In the genomic region with DNA sequence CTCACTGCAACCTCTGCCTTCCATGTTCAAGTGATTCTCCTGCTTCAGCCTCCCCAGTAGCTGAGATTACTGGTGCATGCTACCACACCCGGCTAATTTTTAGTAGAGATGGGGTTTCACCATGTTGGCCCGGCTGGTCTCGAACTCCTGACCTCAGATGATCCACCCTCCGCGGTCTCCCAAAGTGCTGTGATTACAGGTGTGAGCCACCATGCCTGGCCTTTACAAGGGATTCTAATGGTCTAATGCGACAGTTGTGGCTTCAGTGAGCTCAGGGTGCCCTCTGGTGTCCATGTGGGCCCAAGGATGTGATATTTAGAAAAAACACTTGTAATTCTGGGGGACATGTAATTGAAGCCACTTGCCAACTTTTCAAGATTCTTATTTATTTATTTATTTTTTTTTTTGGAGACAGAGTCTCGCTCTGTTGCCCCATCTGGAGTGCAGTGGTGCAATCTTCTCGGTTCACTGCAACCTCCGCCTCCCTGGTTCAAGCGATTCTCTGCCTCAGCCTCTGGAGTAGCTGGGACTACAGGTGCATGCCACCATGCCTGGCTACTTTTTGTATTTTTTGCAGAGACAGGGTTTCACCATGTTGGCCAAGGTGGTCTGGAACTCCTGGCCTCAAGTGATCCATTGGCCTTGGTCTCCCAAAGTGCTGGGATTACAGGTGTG, we compare ENCODE assay signal across 8 cellular contexts. TPM values are rescaled to one million over a fixed set of nuclear protein-coding genes. Genes with fewer than 3 reads are reported as not detected.
A peak's percentile ranks its signal among the peaks of the same experiment; 100 is the strongest.
DNase-seq lines count a peak whose midpoint lies in the region; ATAC-seq, FAIRE-seq and TF ChIP-seq lines count a peak whose summit lies in the region.
"Not testable (repeated sequence)": the region's sequence is repeated elsewhere in the genome, so short reads cannot be mapped to it uniquely, and the experiment has no call there.

No MANE protein-coding gene starts in this region.

- H3K4me3 Mint-ChIP-seq in Calu3 (ENCODE audit: low read depth, unreplicated experiment); activated naive CD8-positive, alpha-beta T cell treated with anti-CD3 and anti-CD28 coated beads, Interleukin-2, amount 50 U/mL, for 24 hours: not testable (repeated sequence)
- H3K4me3 Mint-ChIP-seq in naive thymus-derived CD8-positive, alpha-beta T cell: peak overlapping the region in 1 of 10 donors; percentile 66

- H3K27me3 ChIP-seq in foreskin keratinocyte: not testable (repeated sequence)

- POLR2A ChIA-PET in naive thymus-derived CD8-positive, alpha-beta T cell (lab: Charles Lee): interaction anchor here (0.6 to 1.2 kb wide), 8 partner anchors 54 to 718 kb away, joined by 3 to 6 read pairs (median 4); a partner anchor contains a TSS

- H3K4me1 Mint-ChIP-seq in Calu3 (ENCODE audit: low read depth, unreplicated experiment): peaks cover 26% of the 10 kb centered on the region
- H3K4me1 Mint-ChIP-seq in activated naive CD8-positive, alpha-beta T cell treated with anti-CD3 and anti-CD28 coated beads, Interleukin-2, amount 50 U/mL, for 24 hours: peaks cover 25% of the 10 kb centered on the region
- H3K4me1 Mint-ChIP-seq in naive thymus-derived CD8-positive, alpha-beta T cell: peaks cover 8 to 32% (median 26%) of the 10 kb centered on the region in 4 donors

- not testable (repeated sequence) for H3K27ac ChIP-seq in foreskin keratinocyte

- not testable (repeated sequence) for H3K27me3 Mint-ChIP-seq in Calu3 (ENCODE audit: unreplicated experiment); activated naive CD8-positive, alpha-beta T cell treated with anti-CD3 and anti-CD28 coated beads, Interleukin-2, amount 50 U/mL, for 24 hours; naive thymus-derived CD8-positive, alpha-beta T cell

- DNase-seq in Calu3 (peak; percentile 94), HTR-8/SVneo (ENCODE audit: insufficient read length, low spot score) (peak; percentile 69), NCI-H460 (ENCODE audit: extremely low read depth, low read depth) (peak; percentile 70), T-helper 9 cell (peak; percentile 31), foreskin keratinocyte (peak in 1 of 2 donors; percentile 57)
- DNase-seq in activated naive CD8-positive, alpha-beta T cell treated with anti-CD3 and anti-CD28 coated beads, Interleukin-2, amount 50 U/mL, for 24 hours: peak; percentile 68
- peak in 8 of 10 donors; percentile 35 to 77 (median 45) for DNase-seq in naive thymus-derived CD8-positive, alpha-beta T cell
- peak in 5 of 6 experiments; percentile 13 to 39 (median 25) for DNase-seq in stimulated activated naive CD4-positive, alpha-beta T cell (lab: John Stamatoyannopoulos, UW)

- peak overlapping the region; percentile 83 for H3K27ac Mint-ChIP-seq in Calu3 (ENCODE audit: unreplicated experiment)
- not testable (repeated sequence) for H3K27ac Mint-ChIP-seq in activated naive CD8-positive, alpha-beta T cell treated with anti-CD3 and anti-CD28 coated beads, Interleukin-2, amount 50 U/mL, for 24 hours
- H3K27ac Mint-ChIP-seq in naive thymus-derived CD8-positive, alpha-beta T cell: peak overlapping the region in 5 of 10 donors; percentile 22 to 66 (median 57)

- peak; percentile 45 for ATAC-seq in activated naive CD8-positive, alpha-beta T cell treated with anti-CD3 and anti-CD28 coated beads, Interleukin-2, amount 50 U/mL, for 24 hours
- not testable (repeated sequence) for ATAC-seq in foreskin keratinocyte; naive thymus-derived CD8-positive, alpha-beta T cell

- peak; percentile 95 for TF ChIP-seq CTCF in Calu3 (IDR thresholded peaks at IDR 0.05; ENCODE audit: unreplicated experiment)
- peak; percentile 88 for TF ChIP-seq CTCF in foreskin keratinocyte (conservative IDR thresholded peaks at IDR 0.05)

- not testable (repeated sequence) for H3K4me1 ChIP-seq in foreskin keratinocyte

- FAIRE-seq in HTR-8/SVneo (lab: Jason Lieb, UNC): not testable (repeated sequence)

- peaks cover 21% of the 10 kb centered on the region for H3K36me3 Mint-ChIP-seq in Calu3 (ENCODE audit: insufficient read depth, unreplicated experiment)
- not testable (repeated sequence) for H3K36me3 Mint-ChIP-seq in activated naive CD8-positive, alpha-beta T cell treated with anti-CD3 and anti-CD28 coated beads, Interleukin-2, amount 50 U/mL, for 24 hours (ENCODE audit: low read depth)
- H3K36me3 Mint-ChIP-seq in naive thymus-derived CD8-positive, alpha-beta T cell: peaks cover 0 to 13% (median 4%) of the 10 kb centered on the region in 3 donors

- CTCF ChIA-PET in Calu3 (lab: Charles Lee): interaction anchor here (0.6 to 2.4 kb wide), 23 partner anchors 10 to 384 kb away, joined by 3 to 43 read pairs (median 4); a partner anchor contains a TSS

- not testable (repeated sequence) for BruUV-seq in Calu3 (replicated peaks; lab: Mats Ljungman, UMichigan)

- intact Hi-C loops in Calu3 (cut with micrococcal nuclease; ENCODE audit: unreplicated experiment): loop anchor here (1.0 kb wide), 1 partner anchor 55 kb away; no protein-coding TSS in a partner anchor

- not testable (repeated sequence) for H3K9me3 Mint-ChIP-seq in Calu3 (ENCODE audit: low read depth, unreplicated experiment); activated naive CD8-positive, alpha-beta T cell treated with anti-CD3 and anti-CD28 coated beads, Interleukin-2, amount 50 U/mL, for 24 hours; naive thymus-derived CD8-positive, alpha-beta T cell

RNA-seq across cellular contexts. Expression of a gene that starts 22.1 kb away (rescaled TPM):
- total RNA-seq in Calu3 (2022): 25.7 and 32.7 TPM in 2 replicates
- total RNA-seq in NCI-H460 (2014; rRNA removed; shearing (Covaris generic)): not detected in 2 replicates
- not detected in 2 replicates for polyA plus RNA-seq in NCI-H460 (2014; cell fraction: nucleus; rRNA removed)
- 0.61 and 0.71 TPM in 2 replicates for total RNA-seq in foreskin keratinocyte
- polyA plus RNA-seq in foreskin keratinocyte: 0.90 and 1.1 TPM in 2 replicates
- total RNA-seq in naive thymus-derived CD8-positive, alpha-beta T cell: 1 to 10 TPM in 1 of 2 experiments, under 1 TPM in 1; 0.85 to 1.6 TPM
- not detected for polyA plus RNA-seq in naive thymus-derived CD8-positive, alpha-beta T cell

RNA-seq across cellular contexts. Expression of a gene that starts 34.2 kb away (rescaled TPM):
- total RNA-seq in Calu3 (2022) (43.2 and 49.5 TPM in 2 replicates), foreskin keratinocyte (43.9 and 51.7 TPM in 2 replicates)
- 5.6 and 5.8 TPM in 2 replicates for total RNA-seq in NCI-H460 (2014; rRNA removed; shearing (Covaris generic))
- polyA plus RNA-seq in NCI-H460 (2014; cell fraction: nucleus; rRNA removed): 19.4 and 21.3 TPM in 2 replicates
- 29.8 and 38.4 TPM in 2 replicates for polyA plus RNA-seq in foreskin keratinocyte
- 10 to 100 TPM in 1 of 2 experiments, 1 to 10 TPM in 1; 9.3 to 10.2 TPM for total RNA-seq in naive thymus-derived CD8-positive, alpha-beta T cell
- polyA plus RNA-seq in naive thymus-derived CD8-positive, alpha-beta T cell: 1 to 10 TPM; 5.6 to 9.7 (median 8.4) TPM

RNA-seq across cellular contexts. Expression of a gene that starts 35.0 kb away (rescaled TPM):
- total RNA-seq in Calu3 (2022): 95.2 and 105 TPM in 2 replicates
- total RNA-seq in NCI-H460 (2014; rRNA removed; shearing (Covaris generic)): 8.6 and 10.7 TPM in 2 replicates
- 33.7 and 43.7 TPM in 2 replicates for polyA plus RNA-seq in NCI-H460 (2014; cell fraction: nucleus; rRNA removed)
- 18.4 and 21.8 TPM in 2 replicates for total RNA-seq in foreskin keratinocyte
- polyA plus RNA-seq in foreskin keratinocyte: 16.7 and 18.5 TPM in 2 replicates
- 10 to 100 TPM; 36.4 to 37.8 TPM for total RNA-seq in naive thymus-derived CD8-positive, alpha-beta T cell
- 1 to 10 TPM; 6.3 to 9.2 (median 6.4) TPM for polyA plus RNA-seq in naive thymus-derived CD8-positive, alpha-beta T cell

RNA-seq across cellular contexts. Expression of a gene that starts 53.7 kb away (rescaled TPM):
- total RNA-seq in Calu3 (2022) (not detected in 2 replicates), foreskin keratinocyte (not detected in 2 replicates)
- total RNA-seq in NCI-H460 (2014; rRNA removed; shearing (Covaris generic)): not detected in 2 replicates
- polyA plus RNA-seq in NCI-H460 (2014; cell fraction: nucleus; rRNA removed): not detected in 2 replicates
- not detected in 2 replicates for polyA plus RNA-seq in foreskin keratinocyte
- not detected for total RNA-seq in naive thymus-derived CD8-positive, alpha-beta T cell
- not detected for polyA plus RNA-seq in naive thymus-derived CD8-positive, alpha-beta T cell

Comparison
In these comparisons a context has a peak if more than half of its experiments do, and no peak if none do; other contexts are left out.
1. RNA of a gene that starts 22.1 kb away (total RNA-seq): 25.7 to 32.7 TPM in Calu3; 0.85 to 1.6 TPM in naive thymus-derived CD8-positive, alpha-beta T cell, 0.61 to 0.71 TPM in foreskin keratinocyte and not detected in NCI-H460; every median in the first group is over 10 times any median in the second.